In genomic region chr19:5631511-5632240, GRCh38 we compare ENCODE assay signal across 15 cellular contexts. TPM values are rescaled to one million over a fixed set of nuclear protein-coding genes. Genes with fewer than 3 reads are reported as not detected.
A peak's percentile ranks its signal among the peaks of the same experiment; 100 is the strongest.
DNase-seq lines count a peak whose midpoint lies in the region; ATAC-seq and TF ChIP-seq lines count a peak whose summit lies in the region.
"Had no signal": no experiment of that assay in that cellular context is flagged by ENCODE, and none has a peak within 500 bp of the region (broad histone marks: within the 10 kb centered on the region; RNA-seq: fewer than 3 reads in every experiment).

No MANE protein-coding gene starts in this region.

- peaks cover 77% of the 10 kb centered on the region for H3K4me1 Mint-ChIP-seq in CD8-positive, alpha-beta T cell (ENCODE audit: low read depth)
- H3K4me1 Mint-ChIP-seq in activated naive CD8-positive, alpha-beta T cell treated with anti-CD3 and anti-CD28 coated beads, Interleukin-2, amount 50 U/mL, for 24 hours, result peaks cover 77% of the 10 kb centered on the region

- H3K4me1 ChIP-seq in CD8-positive, alpha-beta T cell (ENCODE audit: insufficient read depth, low read length), result peaks cover 52% of the 10 kb centered on the region
- H3K4me1 ChIP-seq in left ventricle myocardium inferior, result peaks cover 99% of the 10 kb centered on the region
- H3K4me1 ChIP-seq in left lung, result peaks cover 34 to 91% of the 10 kb centered on the region in 2 donors

- no peak for ATAC-seq in CD8-positive, alpha-beta T cell
- ATAC-seq in activated naive CD8-positive, alpha-beta T cell treated with anti-CD3 and anti-CD28 coated beads, Interleukin-2, amount 50 U/mL, for 24 hours, result no peak
- ATAC-seq in sciatic nerve (peak; percentile 71), left lung (no peak), GM19324 (IDR thresholded peaks at IDR 0.05; ENCODE audit: low FRiP score, unreplicated experiment) (no peak)
- ATAC-seq: stimulated activated naive CD8-positive, alpha-beta T cell treated with anti-CD3 and anti-CD28 coated beads, Interleukin-15, amount 100 ng/mL, for 72 hours had no signal

- CTCF ChIA-PET in CD8-positive, alpha-beta T cell (lab: Charles Lee), result no interaction called here

- H3K27ac Mint-ChIP-seq in CD8-positive, alpha-beta T cell, result peak overlapping the region; percentile 45
- H3K27ac Mint-ChIP-seq in activated naive CD8-positive, alpha-beta T cell treated with anti-CD3 and anti-CD28 coated beads, Interleukin-2, amount 50 U/mL, for 24 hours, result no peak overlapping the region

- no peaks in the 10 kb centered on the region for H3K27me3 ChIP-seq in CD8-positive, alpha-beta T cell (ENCODE audit: insufficient read depth, low read length)
- no peaks in the 10 kb centered on the region for H3K27me3 ChIP-seq in left ventricle myocardium inferior (ENCODE audit: low read depth)
- no peaks in the 10 kb centered on the region for H3K27me3 ChIP-seq in left lung

- intact Hi-C loops in CD8-positive, alpha-beta T cell (cut with DNase I, micrococcal nuclease), result no loop called here
- intact Hi-C loops in left ventricle myocardium inferior (cut with micrococcal nuclease), result no loop called here
- intact Hi-C loops in sciatic nerve (cut with DNase I), result no loop called here
- intact Hi-C loops in left lung (cut with DNase I), result no loop called here

- POLR2A ChIA-PET in CD8-positive, alpha-beta T cell (lab: Charles Lee), result interaction anchor here (1.0 kb wide), 1 partner anchor 12 kb away, joined by 3 read pairs; no protein-coding TSS in a partner anchor

- H3K27me3 Mint-ChIP-seq in CD8-positive, alpha-beta T cell (ENCODE audit: low read depth), result no peaks in the 10 kb centered on the region
- no peaks in the 10 kb centered on the region for H3K27me3 Mint-ChIP-seq in activated naive CD8-positive, alpha-beta T cell treated with anti-CD3 and anti-CD28 coated beads, Interleukin-2, amount 50 U/mL, for 24 hours
- H3K27me3 Mint-ChIP-seq: stimulated activated naive CD8-positive, alpha-beta T cell treated with anti-CD3 and anti-CD28 coated beads, Interleukin-15, amount 100 ng/mL, for 72 hours had no signal

- H3K9me3 Mint-ChIP-seq in CD8-positive, alpha-beta T cell, result no peaks in the 10 kb centered on the region
- no peaks in the 10 kb centered on the region for H3K9me3 Mint-ChIP-seq in activated naive CD8-positive, alpha-beta T cell treated with anti-CD3 and anti-CD28 coated beads, Interleukin-2, amount 50 U/mL, for 24 hours
- H3K9me3 Mint-ChIP-seq: CD14-positive monocyte; neural crest cell; stimulated activated naive CD8-positive, alpha-beta T cell treated with anti-CD3 and anti-CD28 coated beads, Interleukin-15, amount 100 ng/mL, for 72 hours had no signal

- no peak overlapping the region for H3K27ac ChIP-seq in CD8-positive, alpha-beta T cell (ENCODE audit: low read depth, low read length)
- H3K27ac ChIP-seq in left ventricle myocardium inferior (replicated peaks) (peak overlapping the region; percentile 45), left lung (peak overlapping the region in 1 of 2 donors; percentile 49)

- DNase-seq in CD8-positive, alpha-beta T cell, result no peak
- no peak for DNase-seq in activated naive CD8-positive, alpha-beta T cell treated with anti-CD3 and anti-CD28 coated beads, Interleukin-2, amount 50 U/mL, for 24 hours
- DNase-seq in left ventricle myocardium inferior (no peak), sciatic nerve (ENCODE audit: low spot score) (no peak), mesenteric fat pad (ENCODE audit: low spot score) (no peak), left lung (no peak), activated gamma-delta T cell treated with Interleukin-2 at 50 U/mL for 16 hours (no peak)
- DNase-seq: activated naive CD4-positive, alpha-beta T cell treated with Interleukin-2 at 50 U/mL for 16 hours; NCI-H524 treated with DMSO at 0.1 percent for 48 hours; SHP77; stimulated activated CD4-positive, alpha-beta T cell treated with anti-CD3 and anti-CD28 coated beads, Interleukin-2, amount 100 ng/mL, for 24 hours; stimulated activated naive CD8-positive, alpha-beta T cell treated with anti-CD3 and anti-CD28 coated beads, Interleukin-15, amount 100 ng/mL, for 72 hours had no signal

- peak overlapping the region; percentile 0 for H3K4me3 Mint-ChIP-seq in CD8-positive, alpha-beta T cell
- H3K4me3 Mint-ChIP-seq in activated naive CD8-positive, alpha-beta T cell treated with anti-CD3 and anti-CD28 coated beads, Interleukin-2, amount 50 U/mL, for 24 hours, result peak overlapping the region; percentile 1
- H3K4me3 Mint-ChIP-seq: CD14-positive monocyte, neural crest cell had no signal

- no peak overlapping the region for H3K4me3 ChIP-seq in CD8-positive, alpha-beta T cell (ENCODE audit: low read depth, low read length)
- H3K4me3 ChIP-seq in left ventricle myocardium inferior, result peak overlapping the region; percentile 31
- no peak overlapping the region for H3K4me3 ChIP-seq in left lung

- no peaks in the 10 kb centered on the region for H3K9me3 ChIP-seq in CD8-positive, alpha-beta T cell (ENCODE audit: low read length)
- H3K9me3 ChIP-seq in left ventricle myocardium inferior (replicated peaks), result no peaks in the 10 kb centered on the region
- no peaks in the 10 kb centered on the region for H3K9me3 ChIP-seq in left lung

- H3K36me3 ChIP-seq in CD8-positive, alpha-beta T cell (ENCODE audit: insufficient read depth, low read length), result peaks cover 32% of the 10 kb centered on the region
- peaks cover 23% of the 10 kb centered on the region for H3K36me3 ChIP-seq in left ventricle myocardium inferior
- peaks cover 0 to 48% of the 10 kb centered on the region in 2 donors for H3K36me3 ChIP-seq in left lung

- H3K36me3 Mint-ChIP-seq in CD8-positive, alpha-beta T cell, result peaks cover 73% of the 10 kb centered on the region
- H3K36me3 Mint-ChIP-seq in activated naive CD8-positive, alpha-beta T cell treated with anti-CD3 and anti-CD28 coated beads, Interleukin-2, amount 50 U/mL, for 24 hours (ENCODE audit: low read depth), result peaks cover 53% of the 10 kb centered on the region

- no peak for TF ChIP-seq CTCF in CD8-positive, alpha-beta T cell (IDR thresholded peaks at IDR 0.05)
- TF ChIP-seq CTCF in left ventricle myocardium inferior (IDR thresholded peaks at IDR 0.05; ENCODE audit: borderline replicate concordance), result no peak
- no peak for TF ChIP-seq CTCF in left lung (IDR thresholded peaks at IDR 0.05)

RNA-seq across cellular contexts. Expression of gene SAFB, which starts 8.8 kb away (rescaled TPM):
- total RNA-seq in CD8-positive, alpha-beta T cell, result 100 to 1,000 TPM; 190 to 191 TPM
- total RNA-seq in left ventricle myocardium inferior (54.6 TPM), sciatic nerve (115 TPM), mesenteric fat pad (69.9 TPM), left lung (10 to 100 TPM; 63.7 to 92.2 TPM)

RNA-seq across cellular contexts. Expression of gene SAFB2, which starts 9.1 kb away (rescaled TPM):
- total RNA-seq in CD8-positive, alpha-beta T cell, result 100 to 1,000 TPM; 293 to 302 TPM
- 40.5 TPM for total RNA-seq in left ventricle myocardium inferior
- total RNA-seq in sciatic nerve, result 121 TPM
- total RNA-seq in mesenteric fat pad, result 64.6 TPM
- 10 to 100 TPM; 62.0 to 75.9 TPM for total RNA-seq in left lung

RNA-seq across cellular contexts. Expression of gene MICOS13, which starts 48.6 kb away (rescaled TPM):
- 10 to 100 TPM; 19.6 to 24.8 TPM for total RNA-seq in CD8-positive, alpha-beta T cell
- 155 TPM for total RNA-seq in left ventricle myocardium inferior
- total RNA-seq in sciatic nerve, result 35.9 TPM
- 75.4 TPM for total RNA-seq in mesenteric fat pad
- 10 to 100 TPM; 46.7 to 63.3 TPM for total RNA-seq in left lung

RNA-seq across cellular contexts. Expression of gene HSD11B1L, which starts 49.2 kb away (rescaled TPM):
- 1 to 10 TPM; 3.1 to 4.1 TPM for total RNA-seq in CD8-positive, alpha-beta T cell
- total RNA-seq in left ventricle myocardium inferior (4.5 TPM), sciatic nerve (3.7 TPM), mesenteric fat pad (4.0 TPM), left lung (10 to 100 TPM in 1 of 2 donors, 1 to 10 TPM in 1; 5.8 to 10.4 TPM)

RNA-seq across cellular contexts. Expression of gene RPL36, which starts 58.4 kb away (rescaled TPM):
- total RNA-seq in CD8-positive, alpha-beta T cell, result 1,000 to 10,000 TPM; 1,425 to 1,465 TPM
- total RNA-seq in left ventricle myocardium inferior, result 407 TPM
- total RNA-seq in sciatic nerve, result 601 TPM
- total RNA-seq in mesenteric fat pad, result 564 TPM
- total RNA-seq in left lung, result 100 to 1,000 TPM; 606 to 680 TPM
